24 cellular contexts compared by ENCODE assay signal in genomic region chr1:19339199-19339861, GRCh38. TPM values are rescaled to one million over a fixed set of nuclear protein-coding genes. Genes with fewer than 3 reads are reported as not detected.
DNase-seq lines count a peak whose midpoint lies in the region; ATAC-seq and TF ChIP-seq lines count a peak whose summit lies in the region.
"Had no signal": no experiment of that assay in that cellular context is flagged by ENCODE, and none has a peak within 500 bp of the region (broad histone marks: within the 10 kb centered on the region; RNA-seq: fewer than 3 reads in every experiment).

No MANE protein-coding gene starts in this region.

- DNase-seq in GM23338 (ENCODE audit: low spot score) (peak; percentile 60), NCI-H1105 treated with DMSO at 0.1 percent for 48 hours (lab: John Stamatoyannopoulos, UW) (peak; percentile 14), nephron progenitor cell (no peak), posterior vena cava (ENCODE audit: low spot score) (no peak), kidney glomerular epithelial cell (lab: John Stamatoyannopoulos, UW) (no peak), lower leg skin (ENCODE audit: low spot score in 2 of 2) (no peak)
- no peak for DNase-seq in stimulated activated CD8-positive, alpha-beta memory T cell treated with anti-CD3 and anti-CD28 coated beads, Interleukin-4, amount 100 ng/mL, for 48 hours
- DNase-seq: activated CD4-positive, alpha-beta T cell treated with anti-CD3 and anti-CD28 coated beads, Interleukin-2, amount 50 U/mL, for 48 hours; activated CD4-positive, CD25-positive, alpha-beta regulatory T cell; lower lobe of right lung; NCI-H187 treated with DMSO at 0.1 percent for 48 hours; NCI-H524 treated with DMSO at 0.1 percent for 48 hours; posterior cingulate gyrus; SIG-M5; stimulated activated CD4-positive, alpha-beta T cell treated with anti-CD3 and anti-CD28 coated beads, Interleukin-12 subunit alpha, Interleukin-12 subunit beta, amount 100 ng/mL, for 4 hours; stimulated activated naive CD4-positive, alpha-beta T cell treated with Interleukin-2 at 50 U/mL for 16 hours; T-cell; testis had no signal

- H3K27ac Mint-ChIP-seq in GM23338 (peak overlapping the region; percentile 82), brain (peak overlapping the region in 3 of 5 experiments; percentile 42 to 80 (median 48)), nephron progenitor cell (peak overlapping the region; percentile 71)
- H3K27ac Mint-ChIP-seq: CD14-positive monocyte, T-cell had no signal

- no peaks in the 10 kb centered on the region for H3K79me2 ChIP-seq in GM23338 (replicated peaks; ENCODE audit: insufficient read depth)

- peaks cover 38% of the 10 kb centered on the region for H3K36me3 Mint-ChIP-seq in GM23338 (ENCODE audit: low read depth)
- H3K36me3 Mint-ChIP-seq in brain: peaks cover 21% of the 10 kb centered on the region
- peaks cover 23% of the 10 kb centered on the region for H3K36me3 Mint-ChIP-seq in nephron progenitor cell (ENCODE audit: low read depth)

- H3K27me3 ChIP-seq in GM23338 (ENCODE audit: insufficient read depth): no peaks in the 10 kb centered on the region
- H3K27me3 ChIP-seq: Peyer's patch, testis, vagina had no signal

- peak overlapping the region; percentile 80; the same call in 1 of the 2 replicates for H3K27ac ChIP-seq in GM23338 (ENCODE audit: low read depth)
- H3K27ac ChIP-seq: epithelial cell of prostate, lower lobe of right lung, Peyer's patch, testis, vagina had no signal

- WGBS in lower leg skin, 2 donors: 88 to 92% methylated on average over 19 of the region's 19 CpGs

- peak in 1 of 2 experiments; percentile 34; a peak in 2 of 4 replicates for TF ChIP-seq CTCF in GM23338 (conservative IDR thresholded peaks at IDR 0.05; ENCODE audit: low read depth in 2 of 2)
- TF ChIP-seq CTCF in brain (conservative IDR thresholded peaks at IDR 0.05): no peak
- no peak for TF ChIP-seq CTCF in nephron progenitor cell (IDR thresholded peaks at IDR 0.05)
- TF ChIP-seq CTCF in lower leg skin (IDR thresholded peaks at IDR 0.05): no peak

- H3K4me3 ChIP-seq in GM23338: peak overlapping the region; percentile 50; the same call in 1 of the 2 replicates
- no peak overlapping the region for H3K4me3 ChIP-seq in lower leg skin (ENCODE audit: low read depth, poor library complexity, severe bottlenecking)
- H3K4me3 ChIP-seq: lower lobe of right lung, Peyer's patch, vagina had no signal

- no peaks in the 10 kb centered on the region for H4K20me1 ChIP-seq in GM23338 (replicated peaks; ENCODE audit: insufficient read depth)

- peaks cover 36% of the 10 kb centered on the region for H3K27me3 Mint-ChIP-seq in GM23338 (ENCODE audit: insufficient read depth, low read depth, poor library complexity)
- H3K27me3 Mint-ChIP-seq in brain: no peaks in the 10 kb centered on the region
- peaks cover 3% of the 10 kb centered on the region for H3K27me3 Mint-ChIP-seq in nephron progenitor cell (ENCODE audit: low read depth, poor library complexity)
- H3K27me3 Mint-ChIP-seq: T-cell had no signal

- no peak overlapping the region for H2AFZ ChIP-seq in GM23338

- H3K9me3 Mint-ChIP-seq in GM23338 (no peaks in the 10 kb centered on the region), brain (no peaks in the 10 kb centered on the region), nephron progenitor cell (no peaks in the 10 kb centered on the region)
- H3K9me3 Mint-ChIP-seq: T-cell had no signal

- peaks cover 11% of the 10 kb centered on the region for H3K4me1 ChIP-seq in GM23338 (ENCODE audit: insufficient read depth)
- H3K4me1 ChIP-seq: lower lobe of right lung had no signal

- no peak for TF ChIP-seq POLR2A in lower leg skin (IDR thresholded peaks at IDR 0.05)

- peaks cover 39% of the 10 kb centered on the region for H3K4me1 Mint-ChIP-seq in GM23338
- H3K4me1 Mint-ChIP-seq in brain: no peaks in the 10 kb centered on the region
- H3K4me1 Mint-ChIP-seq in nephron progenitor cell: peaks cover 29% of the 10 kb centered on the region
- H3K4me1 Mint-ChIP-seq: CD14-positive monocyte had no signal

- peak overlapping the region; percentile 79 for H3K4me2 ChIP-seq in GM23338

- no peaks in the 10 kb centered on the region; the same call in 1 of the 2 replicates for H3K36me3 ChIP-seq in GM23338 (ENCODE audit: insufficient read depth)

- peaks cover 21% of the 10 kb centered on the region for H3F3A ChIP-seq in GM23338 (replicated peaks; ENCODE audit: low read depth)

- H3K9me2 ChIP-seq in GM23338 (ENCODE audit: insufficient read depth): no peaks in the 10 kb centered on the region

- H3K4me3 Mint-ChIP-seq in GM23338: peak overlapping the region; percentile 52; the same call in 2 of the 3 replicates
- no peak overlapping the region for H3K4me3 Mint-ChIP-seq in brain
- no peak overlapping the region for H3K4me3 Mint-ChIP-seq in nephron progenitor cell
- H3K4me3 Mint-ChIP-seq: CD14-positive monocyte, T-cell had no signal

- ATAC-seq in GM23338: peak; percentile 30
- ATAC-seq: lower lobe of right lung, sciatic nerve, T-cell had no signal

- intact Hi-C loops in posterior vena cava (cut with DNase I) (no loop called here), lower leg skin (cut with DNase I; ENCODE audit: low total_unique reads) (no loop called here)

TF ChIP-seq in GM23338, 12 proteins besides CTCF, POLR2A, EP300 and RAD21:
- no peak for TF ChIP-seq NANOG (IDR thresholded peaks at IDR 0.05; ENCODE audit: borderline replicate concordance)
- no peak for TF ChIP-seq POLR2AphosphoS5 (IDR thresholded peaks at IDR 0.05; ENCODE audit: low read depth)
- TF ChIP-seq, protein P1, sequence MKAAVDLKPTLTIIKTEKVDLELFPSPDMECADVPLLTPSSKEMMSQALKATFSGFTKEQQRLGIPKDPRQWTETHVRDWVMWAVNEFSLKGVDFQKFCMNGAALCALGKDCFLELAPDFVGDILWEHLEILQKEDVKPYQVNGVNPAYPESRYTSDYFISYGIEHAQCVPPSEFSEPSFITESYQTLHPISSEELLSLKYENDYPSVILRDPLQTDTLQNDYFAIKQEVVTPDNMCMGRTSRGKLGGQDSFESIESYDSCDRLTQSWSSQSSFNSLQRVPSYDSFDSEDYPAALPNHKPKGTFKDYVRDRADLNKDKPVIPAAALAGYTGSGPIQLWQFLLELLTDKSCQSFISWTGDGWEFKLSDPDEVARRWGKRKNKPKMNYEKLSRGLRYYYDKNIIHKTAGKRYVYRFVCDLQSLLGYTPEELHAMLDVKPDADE (IDR thresholded peaks at IDR 0.05): no peak
- no peak for TF ChIP-seq ZNF114 (CRISPR knock-in tag; IDR thresholded peaks at IDR 0.05)

RNA-seq across cellular contexts. Expression of gene SLC66A1, which starts 27.2 kb away (rescaled TPM):
- 19.7 and 24.4 TPM in 2 replicates for total RNA-seq in GM23338 (2014; rRNA removed; shearing (Covaris generic))
- polyA plus RNA-seq in GM23338 (2016; fragmentation: Nextera tagmentation; extraction: Ambion mirVana) (6.9 and 8.6 TPM in 2 replicates), brain (ENCODE audit: insufficient read depth, low read depth, low replicate concordance) (19.9 TPM)
- total RNA-seq in posterior vena cava (1 to 10 TPM; 7.4 to 8.2 TPM), lower leg skin (10 to 100 TPM; 17.9 to 22.4 (median 19.5) TPM)

RNA-seq across cellular contexts. Expression of gene AKR7A2, which starts 27.4 kb away (rescaled TPM):
- total RNA-seq in GM23338 (2014; rRNA removed; shearing (Covaris generic)): 53.6 and 60.0 TPM in 2 replicates
- polyA plus RNA-seq in GM23338 (2016; fragmentation: Nextera tagmentation; extraction: Ambion mirVana) (18.2 and 20.8 TPM in 2 replicates), brain (ENCODE audit: insufficient read depth, low read depth, low replicate concordance) (136 TPM)
- total RNA-seq in posterior vena cava (10 to 100 TPM; 18.8 to 29.9 TPM), lower leg skin (100 to 1,000 TPM in 1 of 4 donors, 10 to 100 TPM in 3; 84.1 to 132 (median 89.6) TPM)

RNA-seq across cellular contexts. Expression of gene AKR7A3, which starts 50.8 kb away (rescaled TPM):
- total RNA-seq in GM23338 (2014; rRNA removed; shearing (Covaris generic)): 0.14 TPM in 1 of 2 replicates, not detected in the other
- polyA plus RNA-seq in GM23338 (2016; fragmentation: Nextera tagmentation; extraction: Ambion mirVana) (0.24 and 0.86 TPM in 2 replicates), brain (ENCODE audit: insufficient read depth, low read depth, low replicate concordance) (1.1 TPM)
- total RNA-seq in posterior vena cava (under 1 TPM; 0.67 to 0.69 TPM), lower leg skin (1 to 10 TPM in 3 of 4 donors, under 1 TPM in 1; 0.84 to 2.4 (median 1.6) TPM)

Comparison
In these comparisons a context has a peak if more than half of its experiments do, and no peak if none do; other contexts are left out.
1. DNase-seq: peak in GM23338 (single experiment) and NCI-H1105 treated with DMSO at 0.1 percent for 48 hours (single experiment); none in nephron progenitor cell (single experiment), posterior vena cava (single experiment), kidney glomerular epithelial cell (single experiment), lower leg skin (0 of 2) and stimulated activated CD8-positive, alpha-beta memory T cell treated with anti-CD3 and anti-CD28 coated beads, Interleukin-4, amount 100 ng/mL, for 48 hours (single experiment).
2. Peak in every context shown above with its lines, with median percentiles within 50 percentile points of each other: H3K27ac Mint-ChIP-seq.